In genomic region chr12:105658389-105658788, GRCh38 we compare ENCODE assay signal across 16 cellular contexts.
DNase-seq lines count a peak whose midpoint lies in the region; ATAC-seq and TF ChIP-seq lines count a peak whose summit lies in the region.
"Had no signal": no experiment of that assay in that cellular context is flagged by ENCODE, and none has a peak within 500 bp of the region (broad histone marks: within the 10 kb centered on the region; RNA-seq: fewer than 3 reads in every experiment).

No MANE protein-coding gene starts in this region.

- no peaks in the 10 kb centered on the region for H3K27me3 ChIP-seq in left ventricle myocardium inferior (ENCODE audit: low read depth)
- H3K27me3 ChIP-seq in gastroesophageal sphincter, result no peaks in the 10 kb centered on the region

- no peak for DNase-seq in left ventricle myocardium inferior
- DNase-seq in Right ventricle myocardium superior, result no peak
- DNase-seq in AML-193 (lab: John Stamatoyannopoulos, UW), result no peak
- DNase-seq in DMS79 (lab: John Stamatoyannopoulos, UW), result no peak
- DNase-seq in activated effector memory CD4-positive, alpha-beta T cell treated with anti-CD3 and anti-CD28 coated beads, Interleukin-2, amount 50 U/mL, for 16 hours, result no peak
- DNase-seq in cerebellum (ENCODE audit: low spot score), result no peak
- DNase-seq: HFFc6, KG1, NCI-H1436, NCI-H2029 treated with DMSO at 0.1 percent for 48 hours, NCI-H2171 treated with DMSO at 0.1 percent for 48 hours, NCI-H748 treated with DMSO at 0.1 percent for 48 hours had no signal

- intact Hi-C loops in left ventricle myocardium inferior (cut with micrococcal nuclease) (no loop called here), Right ventricle myocardium superior (cut with DNase I) (no loop called here)

- WGBS in gastroesophageal sphincter (ENCODE audit: low coverage in 1 of 2), 2 donors, result 66 to 88% methylated on average over 1 to 2 of the region's 2 CpGs

- ATAC-seq in Right ventricle myocardium superior (ENCODE audit: poor library complexity) (no peak), gastroesophageal sphincter (no peak)
- ATAC-seq: A549 had no signal

- peak overlapping the region; percentile 85 for H3K27ac ChIP-seq in left ventricle myocardium inferior (replicated peaks)
- peak overlapping the region in 3 of 4 donors; percentile 37 to 63 (median 53) for H3K27ac ChIP-seq in gastroesophageal sphincter
- H3K27ac ChIP-seq in skin epidermis, result peak overlapping the region in 13 of 21 experiments; percentile 2 to 90 (median 70)
- H3K27ac ChIP-seq: A549, C4-2B had no signal

- no peak for TF ChIP-seq CTCF in left ventricle myocardium inferior (IDR thresholded peaks at IDR 0.05; ENCODE audit: borderline replicate concordance)
- TF ChIP-seq CTCF in gastroesophageal sphincter (IDR thresholded peaks at IDR 0.05), result no peak

- no peaks in the 10 kb centered on the region for H3K9me3 ChIP-seq in left ventricle myocardium inferior (replicated peaks)
- no peaks in the 10 kb centered on the region for H3K9me3 ChIP-seq in gastroesophageal sphincter
- H3K9me3 ChIP-seq: A549 had no signal

- no peak overlapping the region for H3K4me3 ChIP-seq in left ventricle myocardium inferior
- no peak overlapping the region for H3K4me3 ChIP-seq in gastroesophageal sphincter
- H3K4me3 ChIP-seq in skin epidermis, result no peak overlapping the region
- H3K4me3 ChIP-seq: A549 had no signal

- H3K36me3 ChIP-seq in left ventricle myocardium inferior (no peaks in the 10 kb centered on the region), gastroesophageal sphincter (no peaks in the 10 kb centered on the region)

- no peak for TF ChIP-seq EP300 in gastroesophageal sphincter (IDR thresholded peaks at IDR 0.05)

- H3K4me1 ChIP-seq in left ventricle myocardium inferior (peaks cover 31% of the 10 kb centered on the region), gastroesophageal sphincter (peaks cover 0 to 16% (median 0%) of the 10 kb centered on the region in 3 donors)
- H3K4me1 ChIP-seq: A549 had no signal

- TF ChIP-seq POLR2A in gastroesophageal sphincter (IDR thresholded peaks at IDR 0.05), result no peak
